ENCODE assay signal across 13 cellular contexts in the genomic region with DNA sequence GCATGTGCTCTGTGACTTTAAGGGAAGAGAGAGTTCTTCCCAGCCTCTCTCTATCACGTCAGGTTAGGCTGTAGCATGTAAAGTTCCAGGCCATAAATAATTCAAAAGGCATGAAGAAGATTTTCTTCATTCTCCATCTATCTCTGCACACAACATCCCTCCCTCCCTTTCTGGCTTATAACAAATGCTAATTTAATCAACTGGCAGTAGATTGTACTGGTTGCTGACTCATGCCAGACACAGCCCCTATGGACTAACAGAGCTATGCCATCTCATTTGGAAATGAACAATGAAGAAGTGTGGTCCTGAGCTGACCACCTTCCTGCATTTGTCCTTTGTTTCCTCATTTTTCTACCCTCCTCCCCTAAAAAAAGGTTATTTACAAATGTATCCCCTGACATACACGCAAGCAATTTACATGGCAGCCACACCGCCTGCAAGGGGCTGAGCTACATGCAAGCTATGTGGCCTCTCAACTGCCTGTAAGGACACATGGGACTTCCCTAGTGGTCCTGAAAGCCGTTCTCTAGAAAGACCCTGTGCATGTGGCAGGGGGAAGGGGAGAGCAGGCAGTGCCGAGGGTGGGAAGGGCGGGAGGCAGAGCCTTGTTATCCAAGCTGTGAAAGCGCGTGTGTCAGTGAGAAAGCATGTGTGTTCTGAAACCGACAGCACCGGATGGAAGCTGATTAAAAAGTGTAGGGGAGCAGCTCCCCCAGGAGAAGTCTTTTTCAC.
DNase-seq lines count a peak whose midpoint lies in the region; ATAC-seq, FAIRE-seq and TF ChIP-seq lines count a peak whose summit lies in the region.
"Had no signal": no experiment of that assay in that cellular context is flagged by ENCODE, and none has a peak within 500 bp of the region (broad histone marks: within the 10 kb centered on the region; RNA-seq: fewer than 3 reads in every experiment).

No MANE protein-coding gene starts in this region.

- no peak for ATAC-seq in lower lobe of right lung
- ATAC-seq in HepG2: no peak
- ATAC-seq: psoas muscle had no signal

- H3K27ac ChIP-seq in 22Rv1 (peak overlapping the region; percentile 91; the same call in 1 of the 2 replicates), Karpas-422 (ENCODE audit: low read length) (peak overlapping the region; percentile 99), lower lobe of right lung (peak overlapping the region; percentile 60), HepG2 (ENCODE audit: extremely low read length, insufficient read depth, low read length) (no peak overlapping the region)
- H3K27ac ChIP-seq: breast epithelium, psoas muscle had no signal

- H3K9me3 ChIP-seq in Karpas-422 (ENCODE audit: low read length) (no peaks in the 10 kb centered on the region), lower lobe of right lung (no peaks in the 10 kb centered on the region), HepG2 (ENCODE audit: low read length) (no peaks in the 10 kb centered on the region)
- H3K9me3 ChIP-seq: breast epithelium, HAP-1, left ventricle myocardium inferior, psoas muscle had no signal

- TF ChIP-seq RAD21 in HepG2 (CRISPR knock-in tag; IDR thresholded peaks at IDR 0.05): no peak

- DNase-seq in Karpas-422 (peak; percentile 93), astrocyte of the spinal cord (ENCODE audit: low read depth, low spot score) (peak; percentile 52), lower lobe of right lung (no peak), Calu3 (no peak), NCI-H510A (lab: John Stamatoyannopoulos, UW) (no peak), HepG2 (ENCODE audit: low spot score) (no peak)
- DNase-seq in activated CD4-positive, alpha-beta T cell treated with anti-CD3 and anti-CD28 coated beads, Interleukin-2, amount 50 U/mL, for 4 hours: no peak
- DNase-seq: foreskin melanocyte, left ventricle myocardium inferior, psoas muscle had no signal

- POLR2A ChIA-PET in HepG2 (lab: Yijun Ruan, JAX): no interaction called here

- peak overlapping the region; percentile 70 for H3K4me3 ChIP-seq in Karpas-422 (ENCODE audit: low read length)
- no peak overlapping the region for H3K4me3 ChIP-seq in astrocyte of the spinal cord (ENCODE audit: low read depth, low read length)
- no peak overlapping the region for H3K4me3 ChIP-seq in lower lobe of right lung
- no peak overlapping the region for H3K4me3 ChIP-seq in HepG2 (replicated peaks in 1 of 3; ENCODE audit: insufficient read depth in 1 of 3, low read depth in 2 of 3, low read length in 3 of 3)
- H3K4me3 ChIP-seq: breast epithelium, HAP-1, left ventricle myocardium inferior, psoas muscle had no signal

- TF ChIP-seq CTCF in 22Rv1 (IDR thresholded peaks at IDR 0.05) (no peak), astrocyte of the spinal cord (IDR thresholded peaks at IDR 0.05; ENCODE audit: low read depth, low read length) (no peak), lower lobe of right lung (IDR thresholded peaks at IDR 0.05) (no peak), Calu3 (IDR thresholded peaks at IDR 0.05; ENCODE audit: unreplicated experiment) (no peak), HepG2 (CRISPR knock-in tag; IDR thresholded peaks at IDR 0.05) (no peak)

- in situ Hi-C loops in astrocyte of the spinal cord (cut with HindIII; ENCODE audit: low sequenced_read_pairs): no loop called here
- in situ Hi-C loops in HepG2 (cut with HindIII; ENCODE audit: extremely low pct_ligation_motif_present, low pct_unique_long_range_greater_than_20kb): no loop called here

- intact Hi-C loops in lower lobe of right lung (cut with DNase I) (no loop called here), Calu3 (cut with micrococcal nuclease; ENCODE audit: unreplicated experiment) (no loop called here), HepG2 (cut with micrococcal nuclease; ENCODE audit: unreplicated experiment) (no loop called here)

- H3K9me3 Mint-ChIP-seq in Calu3 (ENCODE audit: low read depth, unreplicated experiment): no peaks in the 10 kb centered on the region

- H4K20me1 ChIP-seq in Karpas-422 (ENCODE audit: insufficient read depth, low read depth, low read length): no peaks in the 10 kb centered on the region
- H4K20me1 ChIP-seq in HepG2 (ENCODE audit: insufficient read depth, low read length): no peaks in the 10 kb centered on the region

- H3K27ac Mint-ChIP-seq in Calu3 (ENCODE audit: unreplicated experiment): no peak overlapping the region

- H3K4me2 ChIP-seq in Karpas-422 (ENCODE audit: low read depth, low read length, poor library complexity, severe bottlenecking) (peak overlapping the region; percentile 87), HepG2 (ENCODE audit: low read depth, low read length) (no peak overlapping the region)

- H3K9ac ChIP-seq in Karpas-422 (ENCODE audit: low read length): peak overlapping the region; percentile 88
- no peak overlapping the region for H3K9ac ChIP-seq in HepG2 (ENCODE audit: insufficient read depth, low read depth, low read length)

- H3K4me1 ChIP-seq in Karpas-422 (ENCODE audit: low read length): peaks cover 94% of the 10 kb centered on the region
- H3K4me1 ChIP-seq in lower lobe of right lung: peaks cover 48% of the 10 kb centered on the region
- H3K4me1 ChIP-seq in HepG2 (ENCODE audit: insufficient read depth, low read length): no peaks in the 10 kb centered on the region
- H3K4me1 ChIP-seq: breast epithelium had no signal

- no peaks in the 10 kb centered on the region for H3K9me2 ChIP-seq in Karpas-422 (replicated peaks; ENCODE audit: insufficient read depth, low read length)

- H3K36me3 ChIP-seq in Karpas-422 (ENCODE audit: insufficient read depth, low read length) (no peaks in the 10 kb centered on the region), lower lobe of right lung (no peaks in the 10 kb centered on the region), HepG2 (replicated peaks in 1 of 2; ENCODE audit: control insufficient read depth in 1 of 2, insufficient read depth in 2 of 2, low read length in 2 of 2) (no peaks in the 10 kb centered on the region)
- H3K36me3 ChIP-seq: breast epithelium, HAP-1, left ventricle myocardium inferior had no signal

- no peak for TF ChIP-seq EP300 in HepG2 (IDR thresholded peaks at IDR 0.05; ENCODE audit: low read depth in 2 of 2, low read length in 2 of 2)
- TF ChIP-seq EP300 in HepG2 (CRISPR knock-in tag; IDR thresholded peaks at IDR 0.05; ENCODE audit: borderline replicate concordance): no peak

- H3K79me2 ChIP-seq in Karpas-422 (ENCODE audit: low read length) (peaks cover 3% of the 10 kb centered on the region), HepG2 (ENCODE audit: insufficient read depth, low read length) (no peaks in the 10 kb centered on the region)

- BruUV-seq in Calu3 (replicated peaks; lab: Mats Ljungman, UMichigan): no TSS peak
- no TSS peak for BruUV-seq in HepG2 (replicated peaks; lab: Mats Ljungman, UMichigan)

- TF ChIP-seq POLR2A in HepG2 (IDR thresholded peaks at IDR 0.05; ENCODE audit: insufficient read depth in 1 of 2, low read depth in 2 of 2, low read length in 2 of 2): no peak

- H2AFZ ChIP-seq in Karpas-422 (ENCODE audit: low read length) (no peak overlapping the region), HepG2 (ENCODE audit: low read length) (no peak overlapping the region)

- no peaks in the 10 kb centered on the region for H3K36me3 Mint-ChIP-seq in Calu3 (ENCODE audit: insufficient read depth, unreplicated experiment)

- 49% methylated on average over 10 of the region's 10 CpGs for WGBS in HepG2 (ENCODE audit: low lambda C conversion rate)

- no peak overlapping the region for H3K4me3 Mint-ChIP-seq in Calu3 (ENCODE audit: low read depth, unreplicated experiment)

- H3K4me1 Mint-ChIP-seq in Calu3 (ENCODE audit: low read depth, unreplicated experiment): no peaks in the 10 kb centered on the region

- FAIRE-seq in HepG2 (lab: Jason Lieb, UNC): no peak

- CTCF ChIA-PET in Calu3 (lab: Charles Lee): no interaction called here
- CTCF ChIA-PET in HepG2 (lab: Yijun Ruan, JAX; ENCODE audit: low intra/inter-chr PET ratio, low total read pairs): no interaction called here

- no peaks in the 10 kb centered on the region for H3K27me3 Mint-ChIP-seq in Calu3 (ENCODE audit: unreplicated experiment)

- H3K27me3 ChIP-seq in Karpas-422 (ENCODE audit: low read length) (no peaks in the 10 kb centered on the region), lower lobe of right lung (ENCODE audit: low read depth) (no peaks in the 10 kb centered on the region), HepG2 (ENCODE audit: control insufficient read depth in 1 of 2, insufficient read depth in 2 of 2, low read length in 2 of 2) (peaks cover 0 to 17% of the 10 kb centered on the region in 2 experiments; a peak in 3 of 5 replicates)
- H3K27me3 ChIP-seq: breast epithelium had no signal

TF ChIP-seq in HepG2, 621 proteins besides CTCF, POLR2A, EP300 and RAD21 (continues in another document):
- TF ChIP-seq THRA (CRISPR knock-in tag; IDR thresholded peaks at IDR 0.05; ENCODE audit: borderline replicate concordance) (no peak), ZNF670 (CRISPR knock-in tag; IDR thresholded peaks at IDR 0.05; ENCODE audit: borderline replicate concordance) (no peak), ZNF570 (CRISPR knock-in tag; IDR thresholded peaks at IDR 0.05; ENCODE audit: borderline replicate concordance) (no peak), RELA (CRISPR knock-in tag; IDR thresholded peaks at IDR 0.05) (no peak), KDM6A (CRISPR knock-in tag; IDR thresholded peaks at IDR 0.05; ENCODE audit: low read depth) (no peak)

Comparison
In these comparisons a context has a peak if more than half of its experiments do, and no peak if none do; other contexts are left out.
1. DNase-seq: peak in Karpas-422 (single experiment) and astrocyte of the spinal cord (single experiment); none in lower lobe of right lung (single experiment), Calu3 (single experiment), activated CD4-positive, alpha-beta T cell treated with anti-CD3 and anti-CD28 coated beads, Interleukin-2, amount 50 U/mL, for 4 hours (0 of 2), NCI-H510A (single experiment) and HepG2 (single experiment).